Comparison of ENCODE assay signal across 19 cellular contexts in genomic region chr6:137884428-137884827, GRCh38. TPM values are rescaled to one million over a fixed set of nuclear protein-coding genes. Genes with fewer than 3 reads are reported as not detected.
A peak's percentile ranks its signal among the peaks of the same experiment; 100 is the strongest.
DNase-seq lines count a peak whose midpoint lies in the region; ATAC-seq and TF ChIP-seq lines count a peak whose summit lies in the region.
"Had no signal": no experiment of that assay in that cellular context is flagged by ENCODE, and none has a peak within 500 bp of the region (broad histone marks: within the 10 kb centered on the region; RNA-seq: fewer than 3 reads in every experiment).

No MANE protein-coding gene starts in this region.

- H3K27ac Mint-ChIP-seq in CD4-positive, alpha-beta T cell: peak overlapping the region; percentile 95
- H3K27ac Mint-ChIP-seq in T-helper 2 cell treated with Interferon-gamma antibody and Interleukin-4, amounts not matched to agents 5 μg/mL and 100 μg/mL, for 36 hours: peak overlapping the region; percentile 99
- H3K27ac Mint-ChIP-seq: progenitor cell of endocrine pancreas had no signal

- peaks cover 49% of the 10 kb centered on the region for H3K4me1 ChIP-seq in BLaER1
- H3K4me1 ChIP-seq: body of pancreas had no signal

- peaks cover 31% of the 10 kb centered on the region for H4K20me1 ChIP-seq in BLaER1

- H3K9me3 Mint-ChIP-seq in CD4-positive, alpha-beta T cell: peaks cover 9% of the 10 kb centered on the region
- peaks cover 39% of the 10 kb centered on the region for H3K9me3 Mint-ChIP-seq in T-helper 2 cell treated with Interferon-gamma antibody and Interleukin-4, amounts not matched to agents 5 μg/mL and 100 μg/mL, for 36 hours

- no peak overlapping the region; the same call in 1 of the 2 replicates for H3K27ac ChIP-seq in BLaER1
- no peak overlapping the region for H3K27ac ChIP-seq in CD4-positive, alpha-beta T cell (ENCODE audit: low read depth, low read length)
- H3K27ac ChIP-seq: RWPE1 had no signal

- DNase-seq in CD4-positive, alpha-beta T cell: no peak
- no peak for DNase-seq in T-helper 2 cell treated with Interferon-gamma antibody and Interleukin-4, amounts not matched to agents 5 μg/mL and 100 μg/mL, for 36 hours (ENCODE audit: low spot score)
- DNase-seq in kidney tubule cell (ENCODE audit: low spot score) (peak; percentile 42), Right ventricle myocardium inferior (ENCODE audit: missing footprints) (no peak), GM19240 (ENCODE audit: insufficient read length, low spot score) (no peak)
- DNase-seq: activated CD8-positive, alpha-beta memory T cell treated with anti-CD3 and anti-CD28 coated beads, Interleukin-2, amount 50 U/mL, for 4 hours; body of pancreas; NCI-H146; NCI-H526; stimulated activated CD4-positive, alpha-beta T cell treated with anti-CD3 and anti-CD28 coated beads, Interleukin-2, amount 100 ng/mL, for 24 hours; stimulated activated naive CD4-positive, alpha-beta T cell treated with Interleukin-2 at 50 U/mL for 16 hours had no signal

- peaks cover 56% of the 10 kb centered on the region for H3K4me1 Mint-ChIP-seq in CD4-positive, alpha-beta T cell (ENCODE audit: low read depth)
- peaks cover 43% of the 10 kb centered on the region for H3K4me1 Mint-ChIP-seq in T-helper 2 cell treated with Interferon-gamma antibody and Interleukin-4, amounts not matched to agents 5 μg/mL and 100 μg/mL, for 36 hours (ENCODE audit: low read depth)

- no peak for ATAC-seq in CD4-positive, alpha-beta T cell (ENCODE audit: poor library complexity)
- ATAC-seq in Right ventricle myocardium inferior (no peak), HG03280 (IDR thresholded peaks at IDR 0.05; ENCODE audit: unreplicated experiment) (no peak)
- ATAC-seq: body of pancreas, HCT116 had no signal

- H3K4me3 Mint-ChIP-seq in CD4-positive, alpha-beta T cell: peak overlapping the region; percentile 64
- no peak overlapping the region for H3K4me3 Mint-ChIP-seq in T-helper 2 cell treated with Interferon-gamma antibody and Interleukin-4, amounts not matched to agents 5 μg/mL and 100 μg/mL, for 36 hours
- H3K4me3 Mint-ChIP-seq: neural crest cell had no signal

- H3K36me3 Mint-ChIP-seq in CD4-positive, alpha-beta T cell (ENCODE audit: low read depth): peaks cover 54% of the 10 kb centered on the region
- peaks cover 78% of the 10 kb centered on the region for H3K36me3 Mint-ChIP-seq in T-helper 2 cell treated with Interferon-gamma antibody and Interleukin-4, amounts not matched to agents 5 μg/mL and 100 μg/mL, for 36 hours (ENCODE audit: low read depth)

- no peaks in the 10 kb centered on the region for H3K27me3 ChIP-seq in BLaER1
- H3K27me3 ChIP-seq in CD4-positive, alpha-beta T cell (ENCODE audit: control insufficient read depth, insufficient read depth, low read length): no peaks in the 10 kb centered on the region
- H3K27me3 ChIP-seq: body of pancreas, tibial nerve had no signal

- H3K9ac ChIP-seq in BLaER1: no peak overlapping the region

- CTCF ChIA-PET in CD4-positive, alpha-beta T cell (lab: Charles Lee): interaction anchor here (1.3 to 2.3 kb wide), 5 partner anchors 14 to 85 kb away, joined by 3 to 11 read pairs (median 3); partner anchors contain the start of gene TNFAIP3

- H3K4me3 ChIP-seq in BLaER1: no peak overlapping the region
- H3K4me3 ChIP-seq: body of pancreas, skin epidermis, tibial nerve had no signal

- TF ChIP-seq CTCF in CD4-positive, alpha-beta T cell (IDR thresholded peaks at IDR 0.05): no peak

- H3K9me3 ChIP-seq in BLaER1: peaks cover 37% of the 10 kb centered on the region
- H3K9me3 ChIP-seq in CD4-positive, alpha-beta T cell (ENCODE audit: control insufficient read depth, low read length): no peaks in the 10 kb centered on the region
- H3K9me3 ChIP-seq: body of pancreas had no signal

- peaks cover 8% of the 10 kb centered on the region for H3K27me3 Mint-ChIP-seq in CD4-positive, alpha-beta T cell
- no peaks in the 10 kb centered on the region for H3K27me3 Mint-ChIP-seq in T-helper 2 cell treated with Interferon-gamma antibody and Interleukin-4, amounts not matched to agents 5 μg/mL and 100 μg/mL, for 36 hours (ENCODE audit: low read depth)

- POLR2A ChIA-PET in CD4-positive, alpha-beta T cell (lab: Charles Lee): interaction anchor here (0.8 to 6.5 kb wide), 3 partner anchors 9 to 73 kb away, joined by 3 to 55 read pairs (median 4); partner anchors contain the start of gene TNFAIP3

- H3K4me2 ChIP-seq in BLaER1: peak overlapping the region; percentile 89; the same call in 1 of the 2 replicates

- H3K36me3 ChIP-seq in BLaER1: peaks cover 50% of the 10 kb centered on the region

- intact Hi-C loops in CD4-positive, alpha-beta T cell (cut with DNase I, micrococcal nuclease): loop anchor here in 1 of 2 experiments (5.0 kb wide), 3 partner anchors 43 to 223 kb away; partner anchors contain the start of gene PERP
- intact Hi-C loops in Right ventricle myocardium inferior (cut with DNase I): no loop called here

RNA-seq across cellular contexts. Expression of gene TNFAIP3, which starts 17.4 kb away (rescaled TPM):
- 1,000 to 10,000 TPM; 3,816 to 3,885 TPM for total RNA-seq in CD4-positive, alpha-beta T cell
- 6.8 TPM for total RNA-seq in Right ventricle myocardium inferior

Comparison
In these comparisons a context has a peak if more than half of its experiments do, and no peak if none do; other contexts are left out.
1. RNA of gene TNFAIP3, which starts 17.4 kb away (total RNA-seq): 3,816 to 3,885 TPM in CD4-positive, alpha-beta T cell; 6.8 TPM in Right ventricle myocardium inferior (single experiment); every median in the first group is over 100 times any median in the second.